10 cellular contexts compared by ENCODE assay signal in the genomic region with DNA sequence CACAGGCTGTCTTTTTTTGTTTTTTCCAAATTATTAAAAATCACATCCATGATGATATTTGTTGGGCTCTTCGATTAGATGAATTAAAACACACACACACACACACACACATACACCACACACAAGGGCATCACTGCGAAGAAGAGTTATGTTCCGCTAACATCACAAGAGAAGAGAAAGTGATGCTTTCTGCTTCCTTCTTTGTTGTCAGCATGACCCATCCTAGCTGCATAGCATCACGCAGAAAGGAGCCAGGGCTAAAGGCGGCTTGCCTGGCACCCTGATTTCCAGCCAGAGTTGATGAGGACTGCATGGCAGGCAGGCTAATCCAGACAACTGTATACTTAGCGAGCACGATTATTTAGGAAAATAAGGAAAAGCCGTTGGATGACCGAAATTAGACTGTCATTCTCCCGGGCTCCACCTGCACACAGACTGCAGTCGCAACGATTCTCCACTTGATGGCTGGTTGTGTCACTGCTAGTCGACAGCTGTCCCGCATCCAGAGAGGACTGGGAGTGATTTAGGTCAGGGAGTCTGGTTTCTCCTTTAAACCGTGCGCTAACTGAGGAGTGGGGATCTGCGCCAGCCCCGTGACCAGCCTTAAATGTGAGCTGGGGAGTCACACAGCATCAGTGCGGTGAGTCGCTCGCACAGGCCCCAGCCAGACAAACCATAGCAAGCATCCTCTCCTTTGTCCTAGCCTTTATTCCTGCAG.
DNase-seq lines count a peak whose midpoint lies in the region; ATAC-seq, FAIRE-seq and TF ChIP-seq lines count a peak whose summit lies in the region.
"Had no signal": no experiment of that assay in that cellular context is flagged by ENCODE, and none has a peak within 500 bp of the region (broad histone marks: within the 10 kb centered on the region; RNA-seq: fewer than 3 reads in every experiment).

No MANE protein-coding gene starts in this region.

- ATAC-seq in A549: peak; percentile 81 to 82
- no peak for ATAC-seq in GM19452 (IDR thresholded peaks at IDR 0.05; ENCODE audit: unreplicated experiment)
- no peak for ATAC-seq in HG02642 (IDR thresholded peaks at IDR 0.05; ENCODE audit: poor library complexity, unreplicated experiment)
- ATAC-seq in GM19351 (IDR thresholded peaks at IDR 0.05; ENCODE audit: unreplicated experiment): no peak

- 67% methylated on average over 18 of the region's 21 CpGs for WGBS in A549 (ENCODE audit: missing lambda C conversion rate)

- H3K27ac ChIP-seq in A549: no peak overlapping the region

- no peak for TF ChIP-seq RAD21 in A549 (conservative IDR thresholded peaks at IDR 0.05 in 1 of 2, IDR thresholded peaks at IDR 0.05 in 1 of 2)

- no peak overlapping the region for H3K4me2 ChIP-seq in A549

- no peak for FAIRE-seq in A549 (lab: Jason Lieb, UNC)

- TF ChIP-seq CTCF in A549 (IDR thresholded peaks at IDR 0.05) (no peak), GM12874 (IDR thresholded peaks at IDR 0.05; ENCODE audit: insufficient read depth, low read depth, low read length) (0 out of 2 replicates have a peak, but pooled peaks have one; percentile 5), epithelial cell of proximal tubule (conservative IDR thresholded peaks at IDR 0.05; ENCODE audit: low read depth, low read length) (peak; percentile 28)

- POLR2A ChIA-PET in A549 (lab: Yijun Ruan, JAX): no interaction called here

- no peak for TF ChIP-seq EP300 in A549 (IDR thresholded peaks at IDR 0.05)

- no peaks in the 10 kb centered on the region for H3K9me3 ChIP-seq in A549

- CTCF ChIA-PET in A549 (lab: Yijun Ruan, JAX): interaction anchor here (0.9 to 1.3 kb wide), 2 partner anchors 11 to 13 kb away, joined by 3 read pairs; no protein-coding TSS in a partner anchor

- TF ChIP-seq POLR2A in A549 (IDR thresholded peaks at IDR 0.05; ENCODE audit: low read length): no peak

- no peaks in the 10 kb centered on the region for H3K4me1 ChIP-seq in A549

- peak; percentile 5 to 10 for DNase-seq in A549 (ENCODE audit: low read depth in 1 of 2, low spot score in 1 of 2)
- DNase-seq in NCI-H69 (lab: John Stamatoyannopoulos, UW): peak; percentile 87
- DNase-seq in epithelial cell of proximal tubule (ENCODE audit: low read depth): no peak
- no peak for DNase-seq in middle frontal gyrus (ENCODE audit: extremely low spot score, low spot score)
- DNase-seq: NCI-H446 treated with DMSO at 0.1 percent for 48 hours had no signal

- no peak overlapping the region for H3K4me3 ChIP-seq in A549
- no peak overlapping the region for H3K4me3 ChIP-seq in epithelial cell of proximal tubule (ENCODE audit: low read depth, low read length)
- H3K4me3 ChIP-seq: lung had no signal

TF ChIP-seq in A549, 52 proteins besides CTCF, POLR2A, EP300 and RAD21:
- TF ChIP-seq SMC3 (IDR thresholded peaks at IDR 0.05): no peak
- no peak for TF ChIP-seq EHF (CRISPR knock-in tag; IDR thresholded peaks at IDR 0.05)
- TF ChIP-seq, protein P1, sequence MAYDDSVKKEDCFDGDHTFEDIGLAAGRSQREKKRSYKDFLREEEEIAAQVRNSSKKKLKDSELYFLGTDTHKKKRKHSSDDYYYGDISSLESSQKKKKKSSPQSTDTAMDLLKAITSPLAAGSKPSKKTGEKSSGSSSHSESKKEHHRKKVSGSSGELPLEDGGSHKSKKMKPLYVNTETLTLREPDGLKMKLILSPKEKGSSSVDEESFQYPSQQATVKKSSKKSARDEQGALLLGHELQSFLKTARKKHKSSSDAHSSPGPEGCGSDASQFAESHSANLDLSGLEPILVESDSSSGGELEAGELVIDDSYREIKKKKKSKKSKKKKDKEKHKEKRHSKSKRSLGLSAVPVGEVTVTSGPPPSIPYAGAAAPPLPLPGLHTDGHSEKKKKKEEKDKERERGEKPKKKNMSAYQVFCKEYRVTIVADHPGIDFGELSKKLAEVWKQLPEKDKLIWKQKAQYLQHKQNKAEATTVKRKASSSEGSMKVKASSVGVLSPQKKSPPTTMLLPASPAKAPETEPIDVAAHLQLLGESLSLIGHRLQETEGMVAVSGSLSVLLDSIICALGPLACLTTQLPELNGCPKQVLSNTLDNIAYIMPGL (CRISPR knock-in tag; IDR thresholded peaks at IDR 0.05; ENCODE audit: borderline replicate concordance): no peak
- TF ChIP-seq, protein P2, sequence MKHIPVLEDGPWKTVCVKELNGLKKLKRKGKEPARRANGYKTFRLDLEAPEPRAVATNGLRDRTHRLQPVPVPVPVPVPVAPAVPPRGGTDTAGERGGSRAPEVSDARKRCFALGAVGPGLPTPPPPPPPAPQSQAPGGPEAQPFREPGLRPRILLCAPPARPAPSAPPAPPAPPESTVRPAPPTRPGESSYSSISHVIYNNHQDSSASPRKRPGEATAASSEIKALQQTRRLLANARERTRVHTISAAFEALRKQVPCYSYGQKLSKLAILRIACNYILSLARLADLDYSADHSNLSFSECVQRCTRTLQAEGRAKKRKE (CRISPR knock-in tag; IDR thresholded peaks at IDR 0.05; ENCODE audit: low read depth): no peak
- no peak for TF ChIP-seq HOXA7 (CRISPR knock-in tag; IDR thresholded peaks at IDR 0.05)
- no peak for TF ChIP-seq JUN (IDR thresholded peaks at IDR 0.05)
- TF ChIP-seq ZSCAN20 (CRISPR knock-in tag; IDR thresholded peaks at IDR 0.05): no peak
- TF ChIP-seq, protein P3, sequence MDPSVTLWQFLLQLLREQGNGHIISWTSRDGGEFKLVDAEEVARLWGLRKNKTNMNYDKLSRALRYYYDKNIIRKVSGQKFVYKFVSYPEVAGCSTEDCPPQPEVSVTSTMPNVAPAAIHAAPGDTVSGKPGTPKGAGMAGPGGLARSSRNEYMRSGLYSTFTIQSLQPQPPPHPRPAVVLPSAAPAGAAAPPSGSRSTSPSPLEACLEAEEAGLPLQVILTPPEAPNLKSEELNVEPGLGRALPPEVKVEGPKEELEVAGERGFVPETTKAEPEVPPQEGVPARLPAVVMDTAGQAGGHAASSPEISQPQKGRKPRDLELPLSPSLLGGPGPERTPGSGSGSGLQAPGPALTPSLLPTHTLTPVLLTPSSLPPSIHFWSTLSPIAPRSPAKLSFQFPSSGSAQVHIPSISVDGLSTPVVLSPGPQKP (IDR thresholded peaks at IDR 0.05; ENCODE audit: low read depth, low read length): no peak
- no peak for TF ChIP-seq FOXS1 (CRISPR knock-in tag; IDR thresholded peaks at IDR 0.05)
- TF ChIP-seq, protein P4, sequence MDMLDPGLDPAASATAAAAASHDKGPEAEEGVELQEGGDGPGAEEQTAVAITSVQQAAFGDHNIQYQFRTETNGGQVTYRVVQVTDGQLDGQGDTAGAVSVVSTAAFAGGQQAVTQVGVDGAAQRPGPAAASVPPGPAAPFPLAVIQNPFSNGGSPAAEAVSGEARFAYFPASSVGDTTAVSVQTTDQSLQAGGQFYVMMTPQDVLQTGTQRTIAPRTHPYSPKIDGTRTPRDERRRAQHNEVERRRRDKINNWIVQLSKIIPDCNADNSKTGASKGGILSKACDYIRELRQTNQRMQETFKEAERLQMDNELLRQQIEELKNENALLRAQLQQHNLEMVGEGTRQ (IDR thresholded peaks at IDR 0.05): no peak
- no peak for TF ChIP-seq ZFP36 (IDR thresholded peaks at IDR 0.05; ENCODE audit: borderline replicate concordance, partially characterized antibody)
- TF ChIP-seq KDM1A (IDR thresholded peaks at IDR 0.05; ENCODE audit: low read depth): no peak
- no peak for TF ChIP-seq RARB (CRISPR knock-in tag; IDR thresholded peaks at IDR 0.05)
- TF ChIP-seq HOXB13 (CRISPR knock-in tag; IDR thresholded peaks at IDR 0.05; ENCODE audit: low read depth): no peak

Comparison
In these comparisons a context has a peak if more than half of its experiments do, and no peak if none do; other contexts are left out.
1. ATAC-seq: peak in A549 (2 of 2); none in GM19452 (single experiment), HG02642 (single experiment) and GM19351 (single experiment).
2. DNase-seq: peak in A549 (2 of 2) and NCI-H69 (single experiment); none in epithelial cell of proximal tubule (single experiment) and middle frontal gyrus (single experiment).